In the genomic region with DNA sequence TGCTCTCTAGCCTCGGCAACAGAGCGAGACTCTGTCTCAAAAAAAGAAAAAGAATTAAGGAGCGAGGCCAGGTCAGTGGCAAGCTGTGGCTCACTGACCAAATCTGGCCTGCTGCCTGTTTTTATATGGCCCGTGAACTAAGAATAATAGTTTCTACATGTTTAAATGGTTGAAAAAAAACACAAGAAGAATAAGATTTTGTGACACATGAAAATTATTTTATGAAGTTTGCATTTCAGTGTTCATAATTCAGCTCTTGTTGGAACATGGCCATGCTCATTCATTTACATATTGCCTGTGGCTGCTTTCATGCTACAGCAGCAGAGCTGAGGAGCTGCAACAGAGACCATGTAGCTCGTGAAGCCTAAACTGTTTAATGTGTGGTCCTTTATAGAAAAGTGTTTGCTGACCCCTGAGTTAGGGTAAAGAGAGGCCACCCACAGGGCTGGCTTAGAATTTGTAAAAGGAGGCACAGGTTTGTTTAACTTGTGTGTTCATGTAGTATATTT, we compare ENCODE assay signal across 8 cellular contexts. TPM values are rescaled to one million over a fixed set of nuclear protein-coding genes. Genes with fewer than 3 reads are reported as not detected.
A peak's percentile ranks its signal among the peaks of the same experiment; 100 is the strongest.
DNase-seq lines count a peak whose midpoint lies in the region; ATAC-seq, FAIRE-seq and TF ChIP-seq lines count a peak whose summit lies in the region.

No MANE protein-coding gene starts in this region.

- H3K27ac ChIP-seq in ovary (peak overlapping the region; percentile 18 to 62), pancreas (peak overlapping the region in 1 of 4 donors; percentile 53)

- TF ChIP-seq EP300 in ovary (IDR thresholded peaks at IDR 0.05): no peak

- peaks cover 3% of the 10 kb centered on the region for H3K36me3 Mint-ChIP-seq in central memory CD8-positive, alpha-beta T cell (ENCODE audit: insufficient read depth)

- DNase-seq in NAMALWA (ENCODE audit: low spot score) (peak; percentile 54), ovary (peak in 2 of 5 donors; percentile 21 to 40), pancreas (no peak), DMS114 treated with DMSO at 0.1 percent for 48 hours (lab: John Stamatoyannopoulos, UW; ENCODE audit: unreplicated experiment) (no peak)
- no peak for DNase-seq in central memory CD8-positive, alpha-beta T cell (ENCODE audit: low spot score in 2 of 2)

- H3K4me1 ChIP-seq in ovary (ENCODE audit: insufficient read depth) (peaks cover 16% of the 10 kb centered on the region), pancreas (peaks cover 0 to 15% (median 12%) of the 10 kb centered on the region in 3 donors)

- intact Hi-C loops in ovary (cut with DNase I) (no loop called here), pancreas (cut with DNase I) (no loop called here)

- no peak for FAIRE-seq in pancreas (lab: Jason Lieb, UNC)

- no peak for TF ChIP-seq POLR2A in ovary (IDR thresholded peaks at IDR 0.05)

- no peaks in the 10 kb centered on the region for H3K36me3 ChIP-seq in ovary
- no peaks in the 10 kb centered on the region for H3K36me3 ChIP-seq in pancreas

- no peaks in the 10 kb centered on the region for H3K9me3 ChIP-seq in ovary
- H3K9me3 ChIP-seq in pancreas: no peaks in the 10 kb centered on the region

- ATAC-seq in GM18499 (IDR thresholded peaks at IDR 0.05; ENCODE audit: insufficient read depth, unreplicated experiment) (peak; percentile 34), HG02870 (IDR thresholded peaks at IDR 0.05; ENCODE audit: unreplicated experiment) (no peak), GM21825 (IDR thresholded peaks at IDR 0.05; ENCODE audit: unreplicated experiment) (no peak), pancreas (no peak)
- ATAC-seq in central memory CD8-positive, alpha-beta T cell (replicated peaks; ENCODE audit: extremely low read depth, poor library complexity, severe bottlenecking): no peak

- H3K4me3 Mint-ChIP-seq in central memory CD8-positive, alpha-beta T cell: no peak overlapping the region

- peaks cover 5% of the 10 kb centered on the region for H3K9me3 Mint-ChIP-seq in central memory CD8-positive, alpha-beta T cell

- peaks cover 62% of the 10 kb centered on the region for H3K4me1 Mint-ChIP-seq in central memory CD8-positive, alpha-beta T cell

- H3K27me3 ChIP-seq in ovary (no peaks in the 10 kb centered on the region), pancreas (no peaks in the 10 kb centered on the region)

- TF ChIP-seq CTCF in ovary (IDR thresholded peaks at IDR 0.05) (no peak), pancreas (IDR thresholded peaks at IDR 0.05) (no peak)

- no peaks in the 10 kb centered on the region for H3K27me3 Mint-ChIP-seq in central memory CD8-positive, alpha-beta T cell

- H3K4me3 ChIP-seq in ovary (no peak overlapping the region), pancreas (no peak overlapping the region)

- WGBS in ovary, 3 donors: 6 to 10% (median 8%) methylated on average over 5 of the region's 5 CpGs
- WGBS in pancreas, 2 donors: 80% methylated on average over 5 of the region's 5 CpGs

- H3K27ac Mint-ChIP-seq in central memory CD8-positive, alpha-beta T cell (ENCODE audit: low read depth): peak overlapping the region; percentile 22

RNA-seq across cellular contexts. Expression of a gene that starts 59.5 kb away (rescaled TPM):
- total RNA-seq in ovary (10 to 100 TPM in 5 of 7 donors, 1 to 10 TPM in 2; 7.7 to 68.1 (median 11.8) TPM), pancreas (10 to 100 TPM; 14.3 to 22.9 (median 17.1) TPM)
- polyA plus RNA-seq in ovary (10 to 100 TPM; 10.1 to 16.0 TPM), pancreas (10 to 100 TPM in 1 of 2 donors, 1 to 10 TPM in 1; 5.3 to 10.9 TPM)
